ENCODE assay signal across 21 cellular contexts in genomic region chr1:177122869-177123268, GRCh38. TPM values are rescaled to one million over a fixed set of nuclear protein-coding genes. Genes with fewer than 3 reads are reported as not detected.
"Had no signal": no experiment of that assay in that cellular context is flagged by ENCODE, and none has a peak within 500 bp of the region (broad histone marks: within the 10 kb centered on the region; RNA-seq: fewer than 3 reads in every experiment).

No MANE protein-coding gene starts in this region.

- H3K4me1 ChIP-seq: prostate gland, stomach, testis had no signal

- H3K9me3 ChIP-seq: prostate gland, stomach, testis had no signal

- H3K27ac ChIP-seq: coronary artery, prostate gland, stomach, testis had no signal

- ATAC-seq: activated CD4-positive, CD25-positive, alpha-beta regulatory T cell treated with anti-CD3 and anti-CD28 coated beads, Interleukin-2, amount 50 U/mL, for 24 hours; activated T-cell treated with anti-CD3 and anti-CD28 coated beads, Interleukin-2, amount 50 U/mL, for 4 hours; left ventricle myocardium superior had no signal

- H3K4me2 ChIP-seq: smooth muscle cell had no signal

- H3K4me3 ChIP-seq: coronary artery, prostate gland, smooth muscle cell, stomach, testis had no signal

- DNase-seq: activated CD4-positive, alpha-beta T cell treated with anti-CD3 and anti-CD28 coated beads, Interleukin-2, amount 10 ng/mL, durations not matched to agents 7 days and 5 days; activated CD8-positive, alpha-beta memory T cell treated with anti-CD3 and anti-CD28 coated beads, Interleukin-2, amount 50 U/mL, for 4 hours; activated effector memory CD4-positive, alpha-beta T cell treated with Interleukin-2 at 50 U/mL for 16 hours; activated naive CD4-positive, alpha-beta T cell treated with anti-CD3 and anti-CD28 coated beads, Interleukin-2, amount 50 U/mL, for 16 hours; activated T-cell treated with anti-CD3 and anti-CD28 coated beads, Interleukin-2, amount 50 U/mL, for 4 hours; aorta; foreskin melanocyte; glutamatergic neuron; hypothalamus; kidney; left ventricle myocardium superior; naive B cell; stimulated activated CD4-positive, alpha-beta T cell treated with anti-CD3 and anti-CD28 coated beads, Interleukin-4, amount 100 ng/mL, for 1 hour; stomach; T-helper 9 cell; testis had no signal

- H3K36me3 ChIP-seq: prostate gland, stomach had no signal

- H3K27me3 ChIP-seq: stomach, testis had no signal

RNA-seq across cellular contexts. Expression of gene ASTN1, which starts 41.6 kb away (rescaled TPM):
- total RNA-seq: activated CD4-positive, alpha-beta T cell treated with anti-CD3 and anti-CD28 coated beads, Interleukin-2, amount 10 ng/mL, durations not matched to agents 7 days and 5 days; activated T-cell treated with anti-CD3 and anti-CD28 coated beads, Interleukin-2, amount 50 U/mL, for 4 hours had no signal

RNA-seq across cellular contexts. Expression of gene BRINP2, which starts 47.9 kb away (rescaled TPM):
- total RNA-seq: activated CD4-positive, alpha-beta T cell treated with anti-CD3 and anti-CD28 coated beads, Interleukin-2, amount 10 ng/mL, durations not matched to agents 7 days and 5 days; activated T-cell treated with anti-CD3 and anti-CD28 coated beads, Interleukin-2, amount 50 U/mL, for 4 hours; aorta; epithelial cell of proximal tubule; kidney; smooth muscle cell had no signal
